28 cellular contexts compared by ENCODE assay signal in genomic region chr7:16791895-16792294, GRCh38. TPM values are rescaled to one million over a fixed set of nuclear protein-coding genes. Genes with fewer than 3 reads are reported as not detected.
DNase-seq lines count a peak whose midpoint lies in the region; ATAC-seq and TF ChIP-seq lines count a peak whose summit lies in the region.
"Had no signal": no experiment of that assay in that cellular context is flagged by ENCODE, and none has a peak within 500 bp of the region (broad histone marks: within the 10 kb centered on the region; RNA-seq: fewer than 3 reads in every experiment).

No MANE protein-coding gene starts in this region.

- H3K4me3 ChIP-seq in fibroblast of the aortic adventitia (ENCODE audit: low read depth, low read length) = no peak overlapping the region
- H3K4me3 ChIP-seq: coronary artery, Peyer's patch, right atrium auricular region, tibial artery had no signal

- ATAC-seq in sciatic nerve = peak; percentile 80
- ATAC-seq in GM21367 (IDR thresholded peaks at IDR 0.05; ENCODE audit: unreplicated experiment) = no peak
- ATAC-seq: activated naive CD8-positive, alpha-beta T cell treated with anti-CD3 and anti-CD28 coated beads, Interleukin-2, amount 50 U/mL, for 24 hours had no signal

- DNase-seq in ELR (ENCODE audit: low read depth) = peak; percentile 13
- DNase-seq in NCI-H82 treated with DMSO at 0.1 percent for 48 hours (lab: John Stamatoyannopoulos, UW; ENCODE audit: unreplicated experiment) = peak; percentile 35
- DNase-seq in fibroblast of the aortic adventitia (ENCODE audit: low read depth) = peak; percentile 6
- DNase-seq in sciatic nerve (ENCODE audit: low spot score) = no peak
- no peak for DNase-seq in NCI-H345 treated with DMSO at 0.1 percent for 48 hours (lab: John Stamatoyannopoulos, UW; ENCODE audit: unreplicated experiment)
- DNase-seq in cerebellar cortex (ENCODE audit: low spot score) = no peak
- DNase-seq: activated CD4-positive, alpha-beta T cell treated with anti-CD3 and anti-CD28 coated beads for 4 hours; activated naive CD8-positive, alpha-beta T cell treated with anti-CD3 and anti-CD28 coated beads, Interleukin-2, amount 50 U/mL, for 24 hours; COR-L47; DMS79; effector memory CD4-positive, alpha-beta T cell; GDM1; KBM-7; kidney; NCI-H1092 treated with DMSO at 0.1 percent for 48 hours; NCI-H1694 treated with DMSO at 0.1 percent for 48 hours; NCI-H524 treated with DMSO at 0.1 percent for 48 hours; SIG-M5; stimulated activated CD4-positive, alpha-beta T cell treated with anti-CD3 and anti-CD28 coated beads, Interleukin-2, amount 100 ng/mL, for 48 hours; tibial artery had no signal

- TF ChIP-seq CTCF in fibroblast of the aortic adventitia (IDR thresholded peaks at IDR 0.05; ENCODE audit: insufficient read depth, low read length) = no peak

- intact Hi-C loops in sciatic nerve (cut with DNase I) = no loop called here

RNA-seq across cellular contexts. Expression of gene AGR2, which starts 12.9 kb away (rescaled TPM):
- total RNA-seq in fibroblast of the aortic adventitia (ENCODE audit: low replicate concordance) (0.25 TPM in 1 of 2 replicates, not detected in the other), sciatic nerve (0.40 TPM)
- total RNA-seq: astrocyte, cardiac septum, H1, M059J, right atrium auricular region had no signal

RNA-seq across cellular contexts. Expression of gene TSPAN13, which starts 38.3 kb away (rescaled TPM):
- 4.3 TPM in 1 of 2 replicates, not detected in the other for total RNA-seq in fibroblast of the aortic adventitia (ENCODE audit: low replicate concordance)
- total RNA-seq in sciatic nerve = 30.7 TPM

Comparison
In these comparisons a context has a peak if more than half of its experiments do, and no peak if none do; other contexts are left out.
1. DNase-seq: peak in ELR (single experiment), NCI-H82 treated with DMSO at 0.1 percent for 48 hours (single experiment) and fibroblast of the aortic adventitia (single experiment); none in sciatic nerve (single experiment), NCI-H345 treated with DMSO at 0.1 percent for 48 hours (single experiment) and cerebellar cortex (single experiment).